ENCODE assay signal across 3 cellular contexts in the genomic region with DNA sequence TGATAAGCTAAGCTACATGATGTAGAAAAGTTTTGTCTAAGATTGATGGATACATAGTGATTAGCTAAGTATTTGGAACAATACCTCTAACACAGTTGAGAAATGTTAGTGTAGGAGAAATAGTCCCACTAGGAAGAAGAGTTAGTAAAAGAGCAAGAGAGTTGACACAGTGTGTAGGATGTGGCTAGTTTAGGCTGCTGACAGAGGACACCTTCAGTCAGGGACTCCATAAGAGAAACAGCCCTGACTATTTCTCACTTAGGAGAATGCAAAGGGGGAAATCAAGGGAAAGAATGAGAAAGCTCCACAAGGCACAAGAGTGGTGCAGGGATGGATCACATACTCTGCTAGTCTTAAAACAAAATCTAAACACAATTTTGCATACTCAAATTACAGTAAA.
TF ChIP-seq lines count a peak whose summit lies in the region.

No MANE protein-coding gene starts in this region.

TF ChIP-seq in SK-N-SH, 30 proteins besides CTCF, POLR2A, EP300 and RAD21 (continues in another document):
- TF ChIP-seq, protein P1, sequence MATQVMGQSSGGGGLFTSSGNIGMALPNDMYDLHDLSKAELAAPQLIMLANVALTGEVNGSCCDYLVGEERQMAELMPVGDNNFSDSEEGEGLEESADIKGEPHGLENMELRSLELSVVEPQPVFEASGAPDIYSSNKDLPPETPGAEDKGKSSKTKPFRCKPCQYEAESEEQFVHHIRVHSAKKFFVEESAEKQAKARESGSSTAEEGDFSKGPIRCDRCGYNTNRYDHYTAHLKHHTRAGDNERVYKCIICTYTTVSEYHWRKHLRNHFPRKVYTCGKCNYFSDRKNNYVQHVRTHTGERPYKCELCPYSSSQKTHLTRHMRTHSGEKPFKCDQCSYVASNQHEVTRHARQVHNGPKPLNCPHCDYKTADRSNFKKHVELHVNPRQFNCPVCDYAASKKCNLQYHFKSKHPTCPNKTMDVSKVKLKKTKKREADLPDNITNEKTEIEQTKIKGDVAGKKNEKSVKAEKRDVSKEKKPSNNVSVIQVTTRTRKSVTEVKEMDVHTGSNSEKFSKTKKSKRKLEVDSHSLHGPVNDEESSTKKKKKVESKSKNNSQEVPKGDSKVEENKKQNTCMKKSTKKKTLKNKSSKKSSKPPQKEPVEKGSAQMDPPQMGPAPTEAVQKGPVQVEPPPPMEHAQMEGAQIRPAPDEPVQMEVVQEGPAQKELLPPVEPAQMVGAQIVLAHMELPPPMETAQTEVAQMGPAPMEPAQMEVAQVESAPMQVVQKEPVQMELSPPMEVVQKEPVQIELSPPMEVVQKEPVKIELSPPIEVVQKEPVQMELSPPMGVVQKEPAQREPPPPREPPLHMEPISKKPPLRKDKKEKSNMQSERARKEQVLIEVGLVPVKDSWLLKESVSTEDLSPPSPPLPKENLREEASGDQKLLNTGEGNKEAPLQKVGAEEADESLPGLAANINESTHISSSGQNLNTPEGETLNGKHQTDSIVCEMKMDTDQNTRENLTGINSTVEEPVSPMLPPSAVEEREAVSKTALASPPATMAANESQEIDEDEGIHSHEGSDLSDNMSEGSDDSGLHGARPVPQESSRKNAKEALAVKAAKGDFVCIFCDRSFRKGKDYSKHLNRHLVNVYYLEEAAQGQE (IDR thresholded peaks at IDR 0.05; ENCODE audit: low read depth, low read length), result no peak
- TF ChIP-seq NFIC (IDR thresholded peaks at IDR 0.05; ENCODE audit: borderline replicate concordance) (no peak), SMC3 (IDR thresholded peaks at IDR 0.05; ENCODE audit: low read depth, low read length) (no peak), GATA2 (CRISPR knock-in tag; IDR thresholded peaks at IDR 0.05) (no peak), YY1 (IDR thresholded peaks at IDR 0.05; ENCODE audit: low read depth) (no peak), MXI1 (IDR thresholded peaks at IDR 0.05; ENCODE audit: low read depth, low read length) (no peak), NRF1 (IDR thresholded peaks at IDR 0.05; ENCODE audit: low read depth, low read length) (no peak)
- TF ChIP-seq, protein P2, sequence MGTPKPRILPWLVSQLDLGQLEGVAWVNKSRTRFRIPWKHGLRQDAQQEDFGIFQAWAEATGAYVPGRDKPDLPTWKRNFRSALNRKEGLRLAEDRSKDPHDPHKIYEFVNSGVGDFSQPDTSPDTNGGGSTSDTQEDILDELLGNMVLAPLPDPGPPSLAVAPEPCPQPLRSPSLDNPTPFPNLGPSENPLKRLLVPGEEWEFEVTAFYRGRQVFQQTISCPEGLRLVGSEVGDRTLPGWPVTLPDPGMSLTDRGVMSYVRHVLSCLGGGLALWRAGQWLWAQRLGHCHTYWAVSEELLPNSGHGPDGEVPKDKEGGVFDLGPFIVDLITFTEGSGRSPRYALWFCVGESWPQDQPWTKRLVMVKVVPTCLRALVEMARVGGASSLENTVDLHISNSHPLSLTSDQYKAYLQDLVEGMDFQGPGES (IDR thresholded peaks at IDR 0.05; ENCODE audit: low read depth, low read length), result no peak
- TF ChIP-seq, protein P3, sequence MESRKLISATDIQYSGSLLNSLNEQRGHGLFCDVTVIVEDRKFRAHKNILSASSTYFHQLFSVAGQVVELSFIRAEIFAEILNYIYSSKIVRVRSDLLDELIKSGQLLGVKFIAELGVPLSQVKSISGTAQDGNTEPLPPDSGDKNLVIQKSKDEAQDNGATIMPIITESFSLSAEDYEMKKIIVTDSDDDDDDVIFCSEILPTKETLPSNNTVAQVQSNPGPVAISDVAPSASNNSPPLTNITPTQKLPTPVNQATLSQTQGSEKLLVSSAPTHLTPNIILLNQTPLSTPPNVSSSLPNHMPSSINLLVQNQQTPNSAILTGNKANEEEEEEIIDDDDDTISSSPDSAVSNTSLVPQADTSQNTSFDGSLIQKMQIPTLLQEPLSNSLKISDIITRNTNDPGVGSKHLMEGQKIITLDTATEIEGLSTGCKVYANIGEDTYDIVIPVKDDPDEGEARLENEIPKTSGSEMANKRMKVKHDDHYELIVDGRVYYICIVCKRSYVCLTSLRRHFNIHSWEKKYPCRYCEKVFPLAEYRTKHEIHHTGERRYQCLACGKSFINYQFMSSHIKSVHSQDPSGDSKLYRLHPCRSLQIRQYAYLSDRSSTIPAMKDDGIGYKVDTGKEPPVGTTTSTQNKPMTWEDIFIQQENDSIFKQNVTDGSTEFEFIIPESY (IDR thresholded peaks at IDR 0.05; ENCODE audit: borderline replicate concordance, low read depth), result no peak

TF ChIP-seq in SK-N-SH treated with all-trans-retinoic acid at 6 μM for 48 hours, 23 proteins besides CTCF, POLR2A, EP300 and RAD21 (continued from another document):
- TF ChIP-seq, protein P4, sequence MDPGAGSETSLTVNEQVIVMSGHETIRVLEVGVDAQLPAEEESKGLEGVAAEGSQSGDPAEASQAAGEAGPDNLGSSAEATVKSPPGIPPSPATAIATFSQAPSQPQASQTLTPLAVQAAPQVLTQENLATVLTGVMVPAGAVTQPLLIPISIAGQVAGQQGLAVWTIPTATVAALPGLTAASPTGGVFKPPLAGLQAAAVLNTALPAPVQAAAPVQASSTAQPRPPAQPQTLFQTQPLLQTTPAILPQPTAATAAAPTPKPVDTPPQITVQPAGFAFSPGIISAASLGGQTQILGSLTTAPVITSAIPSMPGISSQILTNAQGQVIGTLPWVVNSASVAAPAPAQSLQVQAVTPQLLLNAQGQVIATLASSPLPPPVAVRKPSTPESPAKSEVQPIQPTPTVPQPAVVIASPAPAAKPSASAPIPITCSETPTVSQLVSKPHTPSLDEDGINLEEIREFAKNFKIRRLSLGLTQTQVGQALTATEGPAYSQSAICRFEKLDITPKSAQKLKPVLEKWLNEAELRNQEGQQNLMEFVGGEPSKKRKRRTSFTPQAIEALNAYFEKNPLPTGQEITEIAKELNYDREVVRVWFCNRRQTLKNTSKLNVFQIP (CRISPR knock-in tag; IDR thresholded peaks at IDR 0.05; ENCODE audit: borderline replicate concordance, low read depth), result no peak
- TF ChIP-seq ZFP3 (CRISPR knock-in tag; IDR thresholded peaks at IDR 0.05) (no peak), ZNF565 (CRISPR knock-in tag; conservative IDR thresholded peaks at IDR 0.05; ENCODE audit: low read depth) (no peak), GLIS3 (CRISPR knock-in tag; IDR thresholded peaks at IDR 0.05) (no peak), BACH2 (CRISPR knock-in tag; IDR thresholded peaks at IDR 0.05; ENCODE audit: borderline replicate concordance) (no peak), SNAI2 (CRISPR knock-in tag; IDR thresholded peaks at IDR 0.05) (no peak), ZFP30 (CRISPR knock-in tag; IDR thresholded peaks at IDR 0.05) (no peak), TOX (CRISPR knock-in tag; IDR thresholded peaks at IDR 0.05; ENCODE audit: borderline replicate concordance) (no peak)
- TF ChIP-seq, protein P5, sequence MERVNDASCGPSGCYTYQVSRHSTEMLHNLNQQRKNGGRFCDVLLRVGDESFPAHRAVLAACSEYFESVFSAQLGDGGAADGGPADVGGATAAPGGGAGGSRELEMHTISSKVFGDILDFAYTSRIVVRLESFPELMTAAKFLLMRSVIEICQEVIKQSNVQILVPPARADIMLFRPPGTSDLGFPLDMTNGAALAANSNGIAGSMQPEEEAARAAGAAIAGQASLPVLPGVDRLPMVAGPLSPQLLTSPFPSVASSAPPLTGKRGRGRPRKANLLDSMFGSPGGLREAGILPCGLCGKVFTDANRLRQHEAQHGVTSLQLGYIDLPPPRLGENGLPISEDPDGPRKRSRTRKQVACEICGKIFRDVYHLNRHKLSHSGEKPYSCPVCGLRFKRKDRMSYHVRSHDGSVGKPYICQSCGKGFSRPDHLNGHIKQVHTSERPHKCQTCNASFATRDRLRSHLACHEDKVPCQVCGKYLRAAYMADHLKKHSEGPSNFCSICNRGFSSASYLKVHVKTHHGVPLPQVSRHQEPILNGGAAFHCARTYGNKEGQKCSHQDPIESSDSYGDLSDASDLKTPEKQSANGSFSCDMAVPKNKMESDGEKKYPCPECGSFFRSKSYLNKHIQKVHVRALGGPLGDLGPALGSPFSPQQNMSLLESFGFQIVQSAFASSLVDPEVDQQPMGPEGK (CRISPR knock-in tag; IDR thresholded peaks at IDR 0.05; ENCODE audit: borderline replicate concordance), result no peak
TF ChIP-seq in SK-N-SH treated with all-trans-retinoic acid at 6 μM for 48 hours: peak in this region for 0.

TF ChIP-seq in K562, 482 proteins besides CTCF, POLR2A, EP300 and RAD21 (continued from another document):
- TF ChIP-seq, protein P6, sequence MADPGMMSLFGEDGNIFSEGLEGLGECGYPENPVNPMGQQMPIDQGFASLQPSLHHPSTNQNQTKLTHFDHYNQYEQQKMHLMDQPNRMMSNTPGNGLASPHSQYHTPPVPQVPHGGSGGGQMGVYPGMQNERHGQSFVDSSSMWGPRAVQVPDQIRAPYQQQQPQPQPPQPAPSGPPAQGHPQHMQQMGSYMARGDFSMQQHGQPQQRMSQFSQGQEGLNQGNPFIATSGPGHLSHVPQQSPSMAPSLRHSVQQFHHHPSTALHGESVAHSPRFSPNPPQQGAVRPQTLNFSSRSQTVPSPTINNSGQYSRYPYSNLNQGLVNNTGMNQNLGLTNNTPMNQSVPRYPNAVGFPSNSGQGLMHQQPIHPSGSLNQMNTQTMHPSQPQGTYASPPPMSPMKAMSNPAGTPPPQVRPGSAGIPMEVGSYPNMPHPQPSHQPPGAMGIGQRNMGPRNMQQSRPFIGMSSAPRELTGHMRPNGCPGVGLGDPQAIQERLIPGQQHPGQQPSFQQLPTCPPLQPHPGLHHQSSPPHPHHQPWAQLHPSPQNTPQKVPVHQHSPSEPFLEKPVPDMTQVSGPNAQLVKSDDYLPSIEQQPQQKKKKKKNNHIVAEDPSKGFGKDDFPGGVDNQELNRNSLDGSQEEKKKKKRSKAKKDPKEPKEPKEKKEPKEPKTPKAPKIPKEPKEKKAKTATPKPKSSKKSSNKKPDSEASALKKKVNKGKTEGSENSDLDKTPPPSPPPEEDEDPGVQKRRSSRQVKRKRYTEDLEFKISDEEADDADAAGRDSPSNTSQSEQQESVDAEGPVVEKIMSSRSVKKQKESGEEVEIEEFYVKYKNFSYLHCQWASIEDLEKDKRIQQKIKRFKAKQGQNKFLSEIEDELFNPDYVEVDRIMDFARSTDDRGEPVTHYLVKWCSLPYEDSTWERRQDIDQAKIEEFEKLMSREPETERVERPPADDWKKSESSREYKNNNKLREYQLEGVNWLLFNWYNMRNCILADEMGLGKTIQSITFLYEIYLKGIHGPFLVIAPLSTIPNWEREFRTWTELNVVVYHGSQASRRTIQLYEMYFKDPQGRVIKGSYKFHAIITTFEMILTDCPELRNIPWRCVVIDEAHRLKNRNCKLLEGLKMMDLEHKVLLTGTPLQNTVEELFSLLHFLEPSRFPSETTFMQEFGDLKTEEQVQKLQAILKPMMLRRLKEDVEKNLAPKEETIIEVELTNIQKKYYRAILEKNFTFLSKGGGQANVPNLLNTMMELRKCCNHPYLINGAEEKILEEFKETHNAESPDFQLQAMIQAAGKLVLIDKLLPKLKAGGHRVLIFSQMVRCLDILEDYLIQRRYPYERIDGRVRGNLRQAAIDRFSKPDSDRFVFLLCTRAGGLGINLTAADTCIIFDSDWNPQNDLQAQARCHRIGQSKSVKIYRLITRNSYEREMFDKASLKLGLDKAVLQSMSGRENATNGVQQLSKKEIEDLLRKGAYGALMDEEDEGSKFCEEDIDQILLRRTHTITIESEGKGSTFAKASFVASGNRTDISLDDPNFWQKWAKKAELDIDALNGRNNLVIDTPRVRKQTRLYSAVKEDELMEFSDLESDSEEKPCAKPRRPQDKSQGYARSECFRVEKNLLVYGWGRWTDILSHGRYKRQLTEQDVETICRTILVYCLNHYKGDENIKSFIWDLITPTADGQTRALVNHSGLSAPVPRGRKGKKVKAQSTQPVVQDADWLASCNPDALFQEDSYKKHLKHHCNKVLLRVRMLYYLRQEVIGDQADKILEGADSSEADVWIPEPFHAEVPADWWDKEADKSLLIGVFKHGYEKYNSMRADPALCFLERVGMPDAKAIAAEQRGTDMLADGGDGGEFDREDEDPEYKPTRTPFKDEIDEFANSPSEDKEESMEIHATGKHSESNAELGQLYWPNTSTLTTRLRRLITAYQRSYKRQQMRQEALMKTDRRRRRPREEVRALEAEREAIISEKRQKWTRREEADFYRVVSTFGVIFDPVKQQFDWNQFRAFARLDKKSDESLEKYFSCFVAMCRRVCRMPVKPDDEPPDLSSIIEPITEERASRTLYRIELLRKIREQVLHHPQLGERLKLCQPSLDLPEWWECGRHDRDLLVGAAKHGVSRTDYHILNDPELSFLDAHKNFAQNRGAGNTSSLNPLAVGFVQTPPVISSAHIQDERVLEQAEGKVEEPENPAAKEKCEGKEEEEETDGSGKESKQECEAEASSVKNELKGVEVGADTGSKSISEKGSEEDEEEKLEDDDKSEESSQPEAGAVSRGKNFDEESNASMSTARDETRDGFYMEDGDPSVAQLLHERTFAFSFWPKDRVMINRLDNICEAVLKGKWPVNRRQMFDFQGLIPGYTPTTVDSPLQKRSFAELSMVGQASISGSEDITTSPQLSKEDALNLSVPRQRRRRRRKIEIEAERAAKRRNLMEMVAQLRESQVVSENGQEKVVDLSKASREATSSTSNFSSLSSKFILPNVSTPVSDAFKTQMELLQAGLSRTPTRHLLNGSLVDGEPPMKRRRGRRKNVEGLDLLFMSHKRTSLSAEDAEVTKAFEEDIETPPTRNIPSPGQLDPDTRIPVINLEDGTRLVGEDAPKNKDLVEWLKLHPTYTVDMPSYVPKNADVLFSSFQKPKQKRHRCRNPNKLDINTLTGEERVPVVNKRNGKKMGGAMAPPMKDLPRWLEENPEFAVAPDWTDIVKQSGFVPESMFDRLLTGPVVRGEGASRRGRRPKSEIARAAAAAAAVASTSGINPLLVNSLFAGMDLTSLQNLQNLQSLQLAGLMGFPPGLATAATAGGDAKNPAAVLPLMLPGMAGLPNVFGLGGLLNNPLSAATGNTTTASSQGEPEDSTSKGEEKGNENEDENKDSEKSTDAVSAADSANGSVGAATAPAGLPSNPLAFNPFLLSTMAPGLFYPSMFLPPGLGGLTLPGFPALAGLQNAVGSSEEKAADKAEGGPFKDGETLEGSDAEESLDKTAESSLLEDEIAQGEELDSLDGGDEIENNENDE (IDR thresholded peaks at IDR 0.05; ENCODE audit: low read depth, low read length), result no peak
- no peak for TF ChIP-seq ZNF57 (CRISPR knock-in tag; IDR thresholded peaks at IDR 0.05)
- TF ChIP-seq GATAD2A (IDR thresholded peaks at IDR 0.05), result 0 out of 2 replicates have a peak, but pooled peaks have one; percentile 25
- TF ChIP-seq TAF7 (tag; IDR thresholded peaks at IDR 0.05), result no peak
- no peak for TF ChIP-seq ZNF224 (CRISPR knock-in tag; IDR thresholded peaks at IDR 0.05)
TF ChIP-seq in K562: peak in this region for 3.
